1 cellular context compared by ENCODE assay signal in the genomic region with DNA sequence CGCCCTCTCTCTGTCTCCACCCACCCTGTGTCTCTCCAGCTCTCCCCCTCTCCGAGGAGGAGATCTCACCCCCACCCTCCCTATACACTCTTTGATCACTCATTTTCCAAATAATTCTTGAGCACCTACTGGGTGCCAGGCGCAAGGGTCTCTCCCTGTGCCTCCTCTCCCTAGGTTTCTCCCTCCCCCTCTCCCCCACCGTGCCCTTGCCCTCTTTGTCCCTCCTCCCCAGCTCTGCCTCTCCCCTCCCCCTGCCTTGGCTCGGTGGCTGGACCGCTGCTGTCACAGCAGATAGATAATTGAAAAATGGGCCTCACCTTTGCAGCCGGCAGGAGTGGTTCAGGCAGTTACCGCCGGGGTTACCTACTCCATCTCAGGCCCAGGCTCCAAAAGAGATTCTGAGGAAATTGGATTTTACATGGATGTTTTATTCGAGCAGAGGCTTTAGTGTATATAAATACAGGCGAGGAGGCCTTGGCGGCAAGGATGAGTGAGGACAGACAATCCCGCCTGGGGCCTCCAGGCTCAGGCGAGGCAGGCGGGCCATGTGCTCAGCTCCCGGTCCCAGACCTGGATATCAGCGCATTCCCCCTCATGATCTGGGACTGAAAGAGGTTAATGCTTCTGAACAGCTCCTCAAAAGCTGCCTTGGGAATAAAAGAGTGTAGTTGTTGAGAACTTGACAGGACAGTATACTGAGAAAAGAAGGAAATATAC.
A peak's percentile ranks its signal among the peaks of the same experiment; 100 is the strongest.
TF ChIP-seq lines count a peak whose summit lies in the region.

No MANE protein-coding gene starts in this region.

TF ChIP-seq in K562, 482 proteins besides CTCF, POLR2A, EP300 and RAD21:
- TF ChIP-seq, protein P1, sequence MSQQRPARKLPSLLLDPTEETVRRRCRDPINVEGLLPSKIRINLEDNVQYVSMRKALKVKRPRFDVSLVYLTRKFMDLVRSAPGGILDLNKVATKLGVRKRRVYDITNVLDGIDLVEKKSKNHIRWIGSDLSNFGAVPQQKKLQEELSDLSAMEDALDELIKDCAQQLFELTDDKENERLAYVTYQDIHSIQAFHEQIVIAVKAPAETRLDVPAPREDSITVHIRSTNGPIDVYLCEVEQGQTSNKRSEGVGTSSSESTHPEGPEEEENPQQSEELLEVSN (IDR thresholded peaks at IDR 0.05; ENCODE audit: borderline replicate concordance in 1 of 2, extremely low read depth in 1 of 2, insufficient read depth in 1 of 2, insufficient read length in 1 of 2, low read depth in 1 of 2, low read length in 1 of 2, poor library complexity in 1 of 2, severe bottlenecking in 1 of 2): peak in 1 of 2 experiments; percentile 53
- no peak for TF ChIP-seq TAF9B (IDR thresholded peaks at IDR 0.05; ENCODE audit: partially characterized antibody)
